ENCODE assay signal across 8 cellular contexts in the genomic region with DNA sequence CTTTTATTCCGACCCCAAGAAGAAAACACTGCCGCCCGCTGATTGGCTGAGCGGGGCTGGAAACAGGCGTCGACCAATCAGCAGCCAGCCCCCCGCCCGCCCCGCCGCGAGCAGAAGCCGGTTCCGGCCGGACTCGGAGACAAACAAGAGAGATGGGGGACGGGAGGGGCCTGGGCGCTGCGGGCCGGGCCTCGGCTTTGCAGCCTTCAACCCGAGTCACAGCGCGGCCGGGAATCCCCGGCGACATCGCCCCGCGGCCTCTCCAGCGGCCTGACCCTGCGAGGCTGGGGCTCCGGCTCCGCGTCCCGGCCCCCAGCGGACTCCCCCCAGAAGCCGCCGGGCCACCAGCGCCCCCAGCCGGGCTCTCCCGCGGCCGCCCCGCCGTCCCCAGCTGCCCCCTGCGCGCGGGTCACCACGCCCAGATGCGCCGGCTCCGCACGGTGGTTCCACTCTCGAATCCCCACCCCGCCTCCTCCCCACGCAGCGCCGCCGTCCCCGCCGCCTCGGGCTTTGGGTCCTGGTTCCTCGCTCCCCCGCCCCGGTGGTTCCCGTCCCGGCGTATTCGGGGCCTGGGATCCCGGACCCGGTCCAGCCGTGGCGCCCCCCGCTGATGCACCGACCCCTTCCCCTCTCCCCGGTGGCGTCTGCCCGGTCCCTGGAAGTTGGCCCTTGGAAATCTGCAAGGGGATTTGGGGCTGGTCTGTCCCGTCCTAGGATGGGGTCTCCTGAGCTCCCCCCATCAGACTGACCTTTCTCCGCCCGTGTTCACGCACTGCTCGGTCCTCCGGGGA. TPM values are rescaled to one million over a fixed set of nuclear protein-coding genes. Genes with fewer than 3 reads are reported as not detected.
DNase-seq lines count a peak whose midpoint lies in the region; ATAC-seq lines count a peak whose summit lies in the region.

No MANE protein-coding gene starts in this region.

- CTCF ChIA-PET in activated CD4-positive, alpha-beta T cell treated with anti-CD3 and anti-CD28 coated beads, Interleukin-2, amount 10 ng/mL, durations not matched to agents 7 days and 5 days (lab: Charles Lee), result interaction anchor here (0.6 to 2.4 kb wide), 7 partner anchors 11 to 264 kb away, joined by 3 to 22 read pairs (median 5); a partner anchor contains a TSS

- DNase-seq in Ammon's horn (ENCODE audit: low spot score) (peak; percentile 96), GM19238 (ENCODE audit: insufficient read length, low spot score) (peak; percentile 99), NCI-H526 (lab: John Stamatoyannopoulos, UW) (peak; percentile 80 to 96), cortex of kidney (lab: John Stamatoyannopoulos, UW) (peak; percentile 72), left lobe of liver (ENCODE audit: low spot score) (peak; percentile 87)
- DNase-seq in activated CD4-positive, alpha-beta T cell treated with anti-CD3 and anti-CD28 coated beads, Interleukin-2, amount 10 ng/mL, durations not matched to agents 7 days and 5 days, result peak; percentile 90
- peak; percentile 87 for DNase-seq in stimulated activated CD4-positive, alpha-beta T cell treated with anti-CD3 and anti-CD28 coated beads, Interleukin-1b, Interleukin-23, amount 100 ng/mL, for 48 hours

- H3K4me1 Mint-ChIP-seq in activated CD4-positive, alpha-beta T cell treated with anti-CD3 and anti-CD28 coated beads, Interleukin-2, amount 10 ng/mL, durations not matched to agents 7 days and 5 days, result peaks cover 28% of the 10 kb centered on the region

- peak overlapping the region; percentile 88 for H3K4me3 Mint-ChIP-seq in activated CD4-positive, alpha-beta T cell treated with anti-CD3 and anti-CD28 coated beads, Interleukin-2, amount 10 ng/mL, durations not matched to agents 7 days and 5 days

- ATAC-seq in HG03442 (IDR thresholded peaks at IDR 0.05; ENCODE audit: unreplicated experiment) (peak; percentile 42), left lobe of liver (peak; percentile 75)

- POLR2A ChIA-PET in activated CD4-positive, alpha-beta T cell treated with anti-CD3 and anti-CD28 coated beads, Interleukin-2, amount 10 ng/mL, durations not matched to agents 7 days and 5 days (lab: Charles Lee), result no interaction called here

- no peaks in the 10 kb centered on the region for H3K36me3 Mint-ChIP-seq in activated CD4-positive, alpha-beta T cell treated with anti-CD3 and anti-CD28 coated beads, Interleukin-2, amount 10 ng/mL, durations not matched to agents 7 days and 5 days (ENCODE audit: low read depth)

- peaks cover 45% of the 10 kb centered on the region for H3K27me3 Mint-ChIP-seq in activated CD4-positive, alpha-beta T cell treated with anti-CD3 and anti-CD28 coated beads, Interleukin-2, amount 10 ng/mL, durations not matched to agents 7 days and 5 days

- H3K27ac Mint-ChIP-seq in activated CD4-positive, alpha-beta T cell treated with anti-CD3 and anti-CD28 coated beads, Interleukin-2, amount 10 ng/mL, durations not matched to agents 7 days and 5 days, result peak overlapping the region; percentile 90

- H3K9me3 Mint-ChIP-seq in activated CD4-positive, alpha-beta T cell treated with anti-CD3 and anti-CD28 coated beads, Interleukin-2, amount 10 ng/mL, durations not matched to agents 7 days and 5 days, result no peaks in the 10 kb centered on the region

RNA-seq across cellular contexts. Expression of a gene that starts 0.4 kb away (rescaled TPM):
- under 1 TPM; 0.40 to 0.52 TPM for total RNA-seq in activated CD4-positive, alpha-beta T cell treated with anti-CD3 and anti-CD28 coated beads, Interleukin-2, amount 10 ng/mL, durations not matched to agents 7 days and 5 days
- total RNA-seq in left lobe of liver, result 3.1 TPM

RNA-seq across cellular contexts. Expression of a gene that starts 16.5 kb away (rescaled TPM):
- total RNA-seq in activated CD4-positive, alpha-beta T cell treated with anti-CD3 and anti-CD28 coated beads, Interleukin-2, amount 10 ng/mL, durations not matched to agents 7 days and 5 days, result 1 to 10 TPM in 1 of 2 experiments, under 1 TPM in 1; 0.87 to 1.0 TPM
- total RNA-seq in left lobe of liver, result 12.5 TPM

RNA-seq across cellular contexts. Expression of a gene that starts 20.6 kb away (rescaled TPM):
- 1 to 10 TPM; 2.6 to 3.9 TPM for total RNA-seq in activated CD4-positive, alpha-beta T cell treated with anti-CD3 and anti-CD28 coated beads, Interleukin-2, amount 10 ng/mL, durations not matched to agents 7 days and 5 days
- 20.9 TPM for total RNA-seq in left lobe of liver

RNA-seq across cellular contexts. Expression of a gene that starts 55.6 kb away (rescaled TPM):
- 100 to 1,000 TPM; 302 to 316 TPM for total RNA-seq in activated CD4-positive, alpha-beta T cell treated with anti-CD3 and anti-CD28 coated beads, Interleukin-2, amount 10 ng/mL, durations not matched to agents 7 days and 5 days
- 97.8 TPM for total RNA-seq in left lobe of liver

Comparison
In these comparisons a context has a peak if more than half of its experiments do, and no peak if none do; other contexts are left out.
1. Peak in every context shown above with its lines: DNase-seq and ATAC-seq.